In genomic region chr17:67376509-67376891, GRCh38 we compare ENCODE assay signal across 8 cellular contexts. TPM values are rescaled to one million over a fixed set of nuclear protein-coding genes. Genes with fewer than 3 reads are reported as not detected.
DNase-seq lines count a peak whose midpoint lies in the region; ATAC-seq and TF ChIP-seq lines count a peak whose summit lies in the region.

No MANE protein-coding gene starts in this region.

- peak; percentile 28 for DNase-seq in M059J (ENCODE audit: low read depth)
- no peak for DNase-seq in central memory CD8-positive, alpha-beta T cell (ENCODE audit: low spot score in 2 of 2)
- DNase-seq in lung (ENCODE audit: low spot score) = no peak
- peak in 1 of 2 donors; percentile 26 for DNase-seq in upper lobe of left lung
- DNase-seq in HK-2 (ENCODE audit: unreplicated experiment) = no peak

- H3K27ac ChIP-seq in lung (ENCODE audit: low read depth in 1 of 2, low read length in 1 of 2) = peak overlapping the region; percentile 91 to 92
- H3K27ac ChIP-seq in upper lobe of left lung = peak overlapping the region; percentile 90 to 97 (median 94)

- peak overlapping the region; percentile 91 for H3K4me3 Mint-ChIP-seq in central memory CD8-positive, alpha-beta T cell

- 3 to 6% methylated on average over 9 of the region's 9 CpGs for WGBS in lung, 2 donors
- 1 to 7% methylated on average over 9 of the region's 9 CpGs for WGBS in upper lobe of left lung, 2 donors

- H3K27me3 ChIP-seq in lung (ENCODE audit: control insufficient read depth, insufficient read depth) = no peaks in the 10 kb centered on the region
- H3K27me3 ChIP-seq in upper lobe of left lung = no peaks in the 10 kb centered on the region

- H3K4me3 ChIP-seq in lung = no peak overlapping the region
- peak overlapping the region in 3 of 4 donors; percentile 64 to 82 (median 74) for H3K4me3 ChIP-seq in upper lobe of left lung

- H3K4me1 ChIP-seq in ES-I3 (ENCODE audit: insufficient read depth, low read length) (peaks cover 18% of the 10 kb centered on the region), lung (ENCODE audit: control insufficient read depth in 2 of 2, insufficient read depth in 2 of 2, low read length in 2 of 2) (no peaks in the 10 kb centered on the region), upper lobe of left lung (peaks cover 10 to 23% (median 19%) of the 10 kb centered on the region in 4 donors)

- no peaks in the 10 kb centered on the region for H3K36me3 ChIP-seq in ES-I3 (ENCODE audit: insufficient read depth, low read length)
- H3K36me3 ChIP-seq in lung (ENCODE audit: control insufficient read depth in 2 of 2, insufficient read depth in 2 of 2, low read length in 2 of 2) = no peaks in the 10 kb centered on the region
- H3K36me3 ChIP-seq in upper lobe of left lung = no peaks in the 10 kb centered on the region

- no peaks in the 10 kb centered on the region for H3K27me3 Mint-ChIP-seq in central memory CD8-positive, alpha-beta T cell

- TF ChIP-seq EP300 in upper lobe of left lung (IDR thresholded peaks at IDR 0.05) = no peak

- H3K9me3 ChIP-seq in ES-I3 (ENCODE audit: control insufficient read depth, insufficient read depth, low read length) (no peaks in the 10 kb centered on the region), lung (ENCODE audit: control insufficient read depth in 2 of 2, insufficient read depth in 1 of 2, low read length in 1 of 2) (no peaks in the 10 kb centered on the region), upper lobe of left lung (no peaks in the 10 kb centered on the region)

- no peak for ATAC-seq in central memory CD8-positive, alpha-beta T cell (replicated peaks; ENCODE audit: extremely low read depth, poor library complexity, severe bottlenecking)
- ATAC-seq in lung (ENCODE audit: insufficient read depth, low FRiP score) (no peak), upper lobe of left lung (ENCODE audit: low FRiP score in 2 of 2) (no peak), GM19324 (IDR thresholded peaks at IDR 0.05; ENCODE audit: low FRiP score, unreplicated experiment) (no peak), HG03097 (IDR thresholded peaks at IDR 0.05; ENCODE audit: low FRiP score, unreplicated experiment) (no peak)

- no peak for TF ChIP-seq POLR2A in upper lobe of left lung (IDR thresholded peaks at IDR 0.05)

- peak overlapping the region; percentile 88 for H3K27ac Mint-ChIP-seq in central memory CD8-positive, alpha-beta T cell (ENCODE audit: low read depth)

- peak overlapping the region; percentile 65 for H3K9ac ChIP-seq in ES-I3 (ENCODE audit: low read depth, low read length)

- no peaks in the 10 kb centered on the region for H3K9me3 Mint-ChIP-seq in central memory CD8-positive, alpha-beta T cell

- TF ChIP-seq CTCF in lung (IDR thresholded peaks at IDR 0.05; ENCODE audit: control extremely low read depth, extremely low read depth) (no peak), upper lobe of left lung (IDR thresholded peaks at IDR 0.05) (no peak)

- H3K4me1 Mint-ChIP-seq in central memory CD8-positive, alpha-beta T cell = peaks cover 32% of the 10 kb centered on the region

- H3K36me3 Mint-ChIP-seq in central memory CD8-positive, alpha-beta T cell (ENCODE audit: insufficient read depth) = peaks cover 21% of the 10 kb centered on the region

RNA-seq across cellular contexts. Expression of gene PITPNC1, which starts 0.6 kb away (rescaled TPM):
- 3.2 and 4.0 TPM in 2 replicates for total RNA-seq in M059J (2014; rRNA removed; shearing (Covaris generic))
- total RNA-seq in lung (10 to 100 TPM; 17.7 to 21.1 TPM), upper lobe of left lung (10 to 100 TPM in 4 of 6 donors, 1 to 10 TPM in 2; 8.5 to 23.3 (median 13.7) TPM)
- polyA plus RNA-seq in lung = 10 to 100 TPM in 1 of 2 donors, 1 to 10 TPM in 1; 8.0 to 12.8 TPM

RNA-seq across cellular contexts. Expression of gene PSMD12, which starts 10.1 kb away (rescaled TPM):
- total RNA-seq in M059J (2014; rRNA removed; shearing (Covaris generic)) = 33.4 and 54.0 TPM in 2 replicates
- total RNA-seq in lung (10 to 100 TPM; 43.4 to 47.8 TPM), upper lobe of left lung (10 to 100 TPM; 11.9 to 36.9 (median 29.8) TPM)
- polyA plus RNA-seq in lung = 10 to 100 TPM; 27.3 to 31.0 TPM
